ENCODE assay signal across 9 cellular contexts in the genomic region with DNA sequence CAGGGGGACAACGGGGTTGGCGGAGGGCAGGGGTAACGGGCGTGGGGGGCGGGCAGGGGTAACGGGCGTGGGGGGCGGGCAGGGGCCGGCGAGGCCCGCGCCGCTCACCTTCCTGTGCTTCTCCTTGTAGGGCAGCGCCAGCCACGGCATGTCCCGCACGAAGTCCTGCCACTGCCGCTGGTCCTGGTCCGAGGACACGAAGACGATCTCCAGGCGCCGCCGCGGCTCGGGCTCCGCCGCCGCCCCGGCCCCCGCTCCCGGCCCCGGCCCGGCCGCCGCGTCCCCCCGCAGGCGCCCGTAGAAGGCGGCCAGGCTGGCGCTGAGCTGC. TPM values are rescaled to one million over a fixed set of nuclear protein-coding genes. Genes with fewer than 3 reads are reported as not detected.
DNase-seq lines count a peak whose midpoint lies in the region; ATAC-seq, FAIRE-seq and TF ChIP-seq lines count a peak whose summit lies in the region.
"Had no signal": no experiment of that assay in that cellular context is flagged by ENCODE, and none has a peak within 500 bp of the region (broad histone marks: within the 10 kb centered on the region; RNA-seq: fewer than 3 reads in every experiment).

No MANE protein-coding gene starts in this region.

- POLR2A ChIA-PET in PC-3 (lab: Charles Lee; ENCODE audit: unreplicated experiment): interaction anchor here (0.7 kb wide), 1 partner anchor 17 kb away, joined by 4 read pairs; no protein-coding TSS in a partner anchor

- intact Hi-C loops in PC-3 (cut with micrococcal nuclease): loop anchor here (10.0 kb wide), 1 partner anchor 54 kb away; no protein-coding TSS in a partner anchor

- H3K27me3 ChIP-seq in PC-3 (ENCODE audit: low read length): no peaks in the 10 kb centered on the region
- peaks cover 16% of the 10 kb centered on the region for H3K27me3 ChIP-seq in skeletal muscle satellite cell (ENCODE audit: control insufficient read depth, insufficient read depth, low read length)

- no peak for TF ChIP-seq CTCF in PC-3 (conservative IDR thresholded peaks at IDR 0.05; ENCODE audit: low read depth, low read length)
- no peak for TF ChIP-seq CTCF in foreskin fibroblast (IDR thresholded peaks at IDR 0.05; ENCODE audit: low read depth, low read length)
- TF ChIP-seq CTCF in D721Med (IDR thresholded peaks at IDR 0.05; ENCODE audit: insufficient read depth, missing control alignments): no peak

- H3K4me2 ChIP-seq in PC-3 (ENCODE audit: low read length): peak overlapping the region; percentile 56; the same call in 1 of the 2 replicates
- peak overlapping the region; percentile 92 for H3K4me2 ChIP-seq in skeletal muscle satellite cell (ENCODE audit: low read length)

- no peak overlapping the region for H3K27ac ChIP-seq in PC-3 (ENCODE audit: low read length)

- no peaks in the 10 kb centered on the region for H3K9me2 ChIP-seq in PC-3 (replicated peaks; ENCODE audit: low read length)

- BruUV-seq in PC-3 (replicated peaks; lab: Mats Ljungman, UMichigan): no TSS peak

- peaks cover 43% of the 10 kb centered on the region for H3K79me2 ChIP-seq in PC-3 (ENCODE audit: low read length)

- H3K9ac ChIP-seq in PC-3 (ENCODE audit: low read length) (peak overlapping the region; percentile 27; the same call in 1 of the 2 replicates), skeletal muscle satellite cell (ENCODE audit: low read depth, low read length) (peak overlapping the region; percentile 65)

- H3K36me3 ChIP-seq in PC-3 (ENCODE audit: low read depth, low read length) (no peaks in the 10 kb centered on the region), skeletal muscle satellite cell (ENCODE audit: insufficient read depth, low read length) (no peaks in the 10 kb centered on the region)

- DNase-seq in PC-3: no peak
- DNase-seq in foreskin fibroblast: no peak
- DNase-seq in D721Med (ENCODE audit: insufficient read length, low spot score): no peak
- DNase-seq in effector CD4-positive, alpha-beta T cell: no peak

- no peak for FAIRE-seq in D721Med (lab: Jason Lieb, UNC)
- FAIRE-seq: islet of Langerhans had no signal

- H2AFZ ChIP-seq in PC-3 (ENCODE audit: low read length): no peak overlapping the region

- H4K20me1 ChIP-seq in PC-3 (ENCODE audit: low read length): no peaks in the 10 kb centered on the region

- H3K9me3 ChIP-seq in PC-3 (ENCODE audit: low read length): no peaks in the 10 kb centered on the region
- H3K9me3 ChIP-seq in skeletal muscle satellite cell (replicated peaks; ENCODE audit: low read length): no peaks in the 10 kb centered on the region

- peak; percentile 7 for ATAC-seq in GM21717 (IDR thresholded peaks at IDR 0.05; ENCODE audit: unreplicated experiment)
- peak; percentile 60 for ATAC-seq in PC-3
- ATAC-seq in GM21825 (IDR thresholded peaks at IDR 0.05; ENCODE audit: unreplicated experiment): no peak
- ATAC-seq in GM18502 (IDR thresholded peaks at IDR 0.05; ENCODE audit: poor library complexity, unreplicated experiment): no peak

- H3K4me1 ChIP-seq in PC-3 (ENCODE audit: insufficient read depth, low read length): peaks cover 11% of the 10 kb centered on the region; the same call in 1 of the 2 replicates
- peaks cover 7% of the 10 kb centered on the region for H3K4me1 ChIP-seq in skeletal muscle satellite cell (ENCODE audit: control insufficient read depth, insufficient read depth, low read length)

- peak overlapping the region; percentile 67 for H3K4me3 ChIP-seq in PC-3 (ENCODE audit: low read length)
- H3K4me3 ChIP-seq in foreskin fibroblast (ENCODE audit: low read depth in 1 of 2, low read length in 2 of 2): peak overlapping the region; percentile 54 to 92
- H3K4me3 ChIP-seq in skeletal muscle satellite cell (ENCODE audit: low read length): peak overlapping the region; percentile 88

- H3F3A ChIP-seq in PC-3 (ENCODE audit: low read length, unreplicated experiment): no peaks in the 10 kb centered on the region

- CTCF ChIA-PET in PC-3 (lab: Charles Lee): interaction anchor here (1.0 kb wide), 2 partner anchors 100 to 184 kb away, joined by 3 to 12 read pairs; no protein-coding TSS in a partner anchor

RNA-seq across cellular contexts. Expression of a gene that starts 0.4 kb away (rescaled TPM):
- 20.8 and 25.6 TPM in 2 replicates for total RNA-seq in PC-3 (2014; rRNA removed)
- 1.0 and 3.3 TPM in 2 replicates for total RNA-seq in skeletal muscle satellite cell (2012; rRNA removed)

RNA-seq across cellular contexts. Expression of a gene that starts 17.8 kb away (rescaled TPM):
- 17.2 and 17.7 TPM in 2 replicates for total RNA-seq in PC-3 (2014; rRNA removed)
- 17.2 and 17.5 TPM in 2 replicates for total RNA-seq in skeletal muscle satellite cell (2012; rRNA removed)

Comparison
In these comparisons a context has a peak if more than half of its experiments do, and no peak if none do; other contexts are left out.
1. ATAC-seq: peak in GM21717 (single experiment) and PC-3 (single experiment); none in GM21825 (single experiment) and GM18502 (single experiment).
2. Peak in every context shown above with its lines, with median percentiles within 50 percentile points of each other: H3K4me3 ChIP-seq.